ENCODE assay signal across 8 cellular contexts in the genomic region with DNA sequence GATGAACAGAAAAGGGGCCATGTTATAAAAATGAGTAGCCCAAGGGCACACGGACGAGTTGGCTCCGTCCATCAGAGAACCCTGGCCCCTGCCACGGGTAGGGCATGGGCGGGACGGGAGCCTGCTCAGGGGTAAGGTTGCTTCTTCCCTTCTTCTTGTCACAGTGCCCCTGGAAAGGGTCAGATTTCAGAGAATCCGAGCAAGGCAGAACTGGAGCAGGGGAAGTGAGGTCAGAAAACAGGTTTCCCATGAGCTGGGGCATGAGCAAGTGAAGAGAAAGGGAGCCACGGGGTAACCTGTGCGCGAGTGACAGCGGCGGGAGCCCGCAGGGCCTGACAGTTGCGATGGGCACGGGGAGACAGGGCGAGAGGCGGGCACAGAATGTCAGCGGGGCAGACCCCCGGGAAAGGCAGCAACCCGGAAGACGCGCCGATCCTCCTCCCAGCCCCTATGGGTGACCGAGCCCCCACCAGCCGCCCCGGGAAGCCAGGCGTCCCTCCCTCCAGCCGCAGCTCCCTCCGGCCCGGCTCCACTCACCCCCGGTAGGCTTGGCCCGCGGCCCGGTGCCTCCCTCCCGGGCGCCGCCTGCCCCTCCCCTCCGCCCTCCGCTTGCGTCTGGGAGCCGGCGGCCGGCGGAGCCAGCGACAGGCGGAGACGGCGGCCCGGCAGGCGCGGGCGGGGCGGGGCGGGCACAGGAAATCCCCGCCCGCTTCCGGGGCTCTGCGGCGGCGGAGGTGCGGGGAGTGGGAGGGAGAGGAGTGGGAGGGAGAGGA. TPM values are rescaled to one million over a fixed set of nuclear protein-coding genes. Genes with fewer than 3 reads are reported as not detected.
DNase-seq lines count a peak whose midpoint lies in the region; ATAC-seq and TF ChIP-seq lines count a peak whose summit lies in the region.

A gene (minus strand): TSS at position 671 of the 773 bp plus-strand sequence. CDS start 2,829 bp downstream, outside the sequence.

- peak; percentile 87 for ATAC-seq in GM18907 (IDR thresholded peaks at IDR 0.05; ENCODE audit: unreplicated experiment)
- ATAC-seq in HG03135 (IDR thresholded peaks at IDR 0.05; ENCODE audit: unreplicated experiment): peak; percentile 80
- peak; percentile 87 for ATAC-seq in activated CD8-positive, alpha-beta T cell treated with anti-CD3 and anti-CD28 coated beads for 36 hours

- no peak for DNase-seq in AG09309 (ENCODE audit: low read depth)
- peak; percentile 16 to 87 for DNase-seq in NCI-H526 (lab: John Stamatoyannopoulos, UW)
- peak; percentile 69 for DNase-seq in activated CD8-positive, alpha-beta T cell treated with anti-CD3 and anti-CD28 coated beads for 36 hours
- DNase-seq in effector CD4-positive, alpha-beta T cell: peak; percentile 77
- DNase-seq in lung microvascular endothelial cell (ENCODE audit: low read depth in 2 of 2): peak; percentile 31 to 52
- DNase-seq in stimulated activated CD4-positive, alpha-beta T cell treated with anti-CD3 and anti-CD28 coated beads, TNF-alpha, amount 100 ng/mL, for 48 hours (ENCODE audit: low read depth in 3 of 3): peak; percentile 26 to 60 (median 43)

- H3K4me1 Mint-ChIP-seq in activated CD8-positive, alpha-beta T cell treated with anti-CD3 and anti-CD28 coated beads for 36 hours (ENCODE audit: low read depth): peaks cover 27% of the 10 kb centered on the region

- H3K4me3 Mint-ChIP-seq in activated CD8-positive, alpha-beta T cell treated with anti-CD3 and anti-CD28 coated beads for 36 hours: peak within 1 kb of the TSS; percentile 86

- peak within 1 kb of the TSS; percentile 60 for H3K4me3 ChIP-seq in AG09309 (ENCODE audit: control insufficient read depth, low read depth, low read length)

- no peaks in the 10 kb centered on the region for H3K27me3 Mint-ChIP-seq in activated CD8-positive, alpha-beta T cell treated with anti-CD3 and anti-CD28 coated beads for 36 hours

- H3K36me3 Mint-ChIP-seq in activated CD8-positive, alpha-beta T cell treated with anti-CD3 and anti-CD28 coated beads for 36 hours (ENCODE audit: low read depth): peaks cover 21% of the 10 kb centered on the region

- POLR2A ChIA-PET in activated CD8-positive, alpha-beta T cell treated with anti-CD3 and anti-CD28 coated beads for 36 hours (lab: Charles Lee): interaction anchor here (1.3 kb wide), 1 partner anchor 151 kb away, joined by 3 read pairs; no protein-coding TSS in a partner anchor

- H3K27ac Mint-ChIP-seq in activated CD8-positive, alpha-beta T cell treated with anti-CD3 and anti-CD28 coated beads for 36 hours: peak within 1 kb of the TSS; percentile 87

- CTCF ChIA-PET in activated CD8-positive, alpha-beta T cell treated with anti-CD3 and anti-CD28 coated beads for 36 hours (lab: Charles Lee): interaction anchor here (0.9 kb wide), 1 partner anchor 268 kb away, joined by 4 read pairs; no protein-coding TSS in a partner anchor

- H3K9me3 Mint-ChIP-seq in activated CD8-positive, alpha-beta T cell treated with anti-CD3 and anti-CD28 coated beads for 36 hours: no peaks in the 10 kb centered on the region

- intact Hi-C loops in activated CD8-positive, alpha-beta T cell treated with anti-CD3 and anti-CD28 coated beads for 36 hours (cut with micrococcal nuclease): no loop called here

- TF ChIP-seq CTCF in AG09309 (IDR thresholded peaks at IDR 0.05; ENCODE audit: control insufficient read depth, insufficient read depth, low read depth, low read length, missing control alignments): no peak
- TF ChIP-seq CTCF in activated CD8-positive, alpha-beta T cell treated with anti-CD3 and anti-CD28 coated beads for 36 hours (IDR thresholded peaks at IDR 0.05): no peak

RNA-seq across cellular contexts. Expression of the gene that starts here (rescaled TPM):
- 1 to 10 TPM; 5.0 to 5.1 TPM for total RNA-seq in activated CD8-positive, alpha-beta T cell treated with anti-CD3 and anti-CD28 coated beads for 36 hours
- total RNA-seq in lung microvascular endothelial cell: 0.22 and 0.99 TPM in 2 replicates

Comparison
In these comparisons a context has a peak if more than half of its experiments do, and no peak if none do; other contexts are left out.
1. Peak in DNase-seq in lung microvascular endothelial cell; RNA of the gene not detected or under 1 TPM.